1 cellular context compared by ENCODE assay signal in the genomic region with DNA sequence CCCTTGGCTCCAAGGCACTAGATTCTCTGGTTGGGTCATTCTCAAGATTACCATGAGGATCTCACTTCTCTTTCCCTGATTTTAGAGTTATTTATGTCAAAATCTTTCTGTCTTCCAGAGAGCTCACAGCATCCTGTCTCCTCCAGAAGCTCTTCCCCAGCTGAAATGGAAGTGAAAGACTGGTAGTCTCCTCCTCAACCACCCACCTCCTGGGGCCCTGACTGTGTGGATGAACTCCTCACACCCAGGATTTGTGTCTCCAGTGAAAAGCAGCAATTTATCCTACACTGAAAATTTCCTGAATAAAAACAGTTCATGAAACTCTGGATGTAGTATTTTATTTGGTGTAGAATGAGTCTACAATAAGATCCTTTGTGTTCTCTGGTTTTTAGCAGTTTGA.
TF ChIP-seq lines count a peak whose summit lies in the region.

No MANE protein-coding gene starts in this region.

TF ChIP-seq in GM23338, 12 proteins besides CTCF, POLR2A, EP300 and RAD21 (continued from another document):
- no peak for TF ChIP-seq JUNB (IDR thresholded peaks at IDR 0.05; ENCODE audit: unreplicated experiment)
- no peak for TF ChIP-seq ZNF331 (CRISPR knock-in tag; IDR thresholded peaks at IDR 0.05; ENCODE audit: low read depth)
TF ChIP-seq in GM23338: peak in this region for 0.
